8 cellular contexts compared by ENCODE assay signal in genomic region chr3:125357837-125358236, GRCh38. TPM values are rescaled to one million over a fixed set of nuclear protein-coding genes. Genes with fewer than 3 reads are reported as not detected.
DNase-seq lines count a peak whose midpoint lies in the region; ATAC-seq and TF ChIP-seq lines count a peak whose summit lies in the region.

No MANE protein-coding gene starts in this region.

- DNase-seq in GM06990 (ENCODE audit: extremely low read depth, insufficient read length), result no peak
- DNase-seq in Panc1 (ENCODE audit: low read depth, low spot score), result no peak
- DNase-seq in epithelial cell of proximal tubule (ENCODE audit: low read depth), result no peak
- DNase-seq in skeletal muscle cell (ENCODE audit: low read depth), result no peak
- no peak for DNase-seq in DMS153 (lab: John Stamatoyannopoulos, UW)
- DNase-seq in H4 (ENCODE audit: low spot score), result no peak
- no peak for DNase-seq in NCI-H2227 (lab: John Stamatoyannopoulos, UW; ENCODE audit: unreplicated experiment)

- POLR2A ChIA-PET in Panc1 (lab: Charles Lee), result no interaction called here

- CTCF ChIA-PET in Panc1 (lab: Charles Lee), result no interaction called here

- TF ChIP-seq CTCF in GM06990 (IDR thresholded peaks at IDR 0.05; ENCODE audit: insufficient read depth, low read length, poor library complexity, severe bottlenecking) (no peak), Panc1 (IDR thresholded peaks at IDR 0.05) (no peak), epithelial cell of proximal tubule (conservative IDR thresholded peaks at IDR 0.05; ENCODE audit: low read depth, low read length) (no peak)

- no peaks in the 10 kb centered on the region for H3K27me3 ChIP-seq in GM06990 (replicated peaks; ENCODE audit: control insufficient read depth, insufficient read depth, low read length)
- no peaks in the 10 kb centered on the region for H3K27me3 ChIP-seq in Panc1 (ENCODE audit: control insufficient read depth, insufficient read depth, low read length)

- in situ Hi-C loops in Panc1 (cut with HindIII; ENCODE audit: low pct_unique_long_range_greater_than_20kb, low sequenced_read_pairs), result no loop called here

- H3K4me3 ChIP-seq in GM06990 (replicated peaks; ENCODE audit: low read depth, low read length) (peak overlapping the region; percentile 66; the same call in 1 of the 2 replicates), Panc1 (ENCODE audit: low read depth in 2 of 2, low read length in 2 of 2) (peak overlapping the region; percentile 39 to 44; a peak in 3 of 4 replicates), epithelial cell of proximal tubule (ENCODE audit: low read depth, low read length) (peak overlapping the region; percentile 76), skeletal muscle cell (ENCODE audit: low read depth, low read length) (peak overlapping the region; percentile 60)

- no TSS peak for BruUV-seq in Panc1 (replicated peaks; lab: Mats Ljungman, UMichigan)

- no peak overlapping the region for H3K27ac ChIP-seq in Panc1 (ENCODE audit: low read length)

- intact Hi-C loops in Panc1 (cut with micrococcal nuclease; ENCODE audit: unreplicated experiment), result no loop called here

- H3K4me1 ChIP-seq in Panc1 (ENCODE audit: control insufficient read depth, insufficient read depth, low read length), result peaks cover 10% of the 10 kb centered on the region; the same call in 1 of the 2 replicates

- H3K9me3 ChIP-seq in Panc1 (ENCODE audit: control insufficient read depth, insufficient read depth, low read depth, low read length), result no peaks in the 10 kb centered on the region

- no peak for ATAC-seq in Panc1
- no peak for ATAC-seq in GM18909 (IDR thresholded peaks at IDR 0.05; ENCODE audit: poor library complexity, unreplicated experiment)

- H3K36me3 ChIP-seq in GM06990 (ENCODE audit: control insufficient read depth, insufficient read depth, low read length), result no peaks in the 10 kb centered on the region
- no peaks in the 10 kb centered on the region for H3K36me3 ChIP-seq in Panc1 (ENCODE audit: control insufficient read depth, insufficient read depth, low read length)

RNA-seq across cellular contexts. Expression of gene ZNF148, which starts 17.3 kb away (rescaled TPM):
- total RNA-seq in Panc1 (2021; ENCODE audit: unreplicated experiment), result 55.8 TPM
- 19.2 TPM for polyA plus RNA-seq in Panc1 (2012; ENCODE audit: insufficient read length)
- 14.7 and 16.3 TPM in 2 replicates for total RNA-seq in epithelial cell of proximal tubule
- 17.4 and 22.1 TPM in 2 replicates for total RNA-seq in H4 (2014; rRNA removed; shearing (Covaris generic))
